In genomic region chr5:139668924-139669680, GRCh38 we compare ENCODE assay signal across 8 cellular contexts. TPM values are rescaled to one million over a fixed set of nuclear protein-coding genes. Genes with fewer than 3 reads are reported as not detected.
A peak's percentile ranks its signal among the peaks of the same experiment; 100 is the strongest.
DNase-seq lines count a peak whose midpoint lies in the region; ATAC-seq, FAIRE-seq and TF ChIP-seq lines count a peak whose summit lies in the region.

No MANE protein-coding gene starts in this region.

- intact Hi-C loops in activated CD8-positive, alpha-beta T cell treated with anti-CD3 and anti-CD28 coated beads for 36 hours (cut with micrococcal nuclease): no loop called here
- intact Hi-C loops in kidney (cut with DNase I) (no loop called here), testis (cut with DNase I; ENCODE audit: low total_unique reads) (no loop called here)

- peak overlapping the region; percentile 13 to 72 for H3K9ac ChIP-seq in kidney (ENCODE audit: low read length in 2 of 2)

- no peak for TF ChIP-seq CTCF in activated CD8-positive, alpha-beta T cell treated with anti-CD3 and anti-CD28 coated beads for 36 hours (IDR thresholded peaks at IDR 0.05)
- no peak for TF ChIP-seq CTCF in kidney (IDR thresholded peaks at IDR 0.05; ENCODE audit: borderline replicate concordance, extremely low read depth, insufficient read depth)
- no peak for TF ChIP-seq CTCF in testis (IDR thresholded peaks at IDR 0.05)

- no peaks in the 10 kb centered on the region for H3K9me3 ChIP-seq in kidney (ENCODE audit: control insufficient read depth in 1 of 2, low read length in 2 of 2)
- H3K9me3 ChIP-seq in testis: no peaks in the 10 kb centered on the region

- H3K36me3 ChIP-seq in kidney (ENCODE audit: control insufficient read depth in 1 of 2, insufficient read depth in 2 of 2, low read length in 2 of 2) (peaks cover 2 to 5% of the 10 kb centered on the region in 2 donors), testis (ENCODE audit: low read depth, missing control alignments) (no peaks in the 10 kb centered on the region)

- H3K27me3 ChIP-seq in testis: no peaks in the 10 kb centered on the region

- POLR2A ChIA-PET in activated CD8-positive, alpha-beta T cell treated with anti-CD3 and anti-CD28 coated beads for 36 hours (lab: Charles Lee): interaction anchor here (0.6 to 2.9 kb wide), 9 partner anchors 11 to 1651 kb away, joined by 3 to 13 read pairs (median 3); partner anchors contain the start of gene TAF7

- H3K36me3 Mint-ChIP-seq in T-helper 1 cell treated with Interleukin-12 subunit alpha and Interleukin-12 subunit beta and Interleukin-4 antibody, amounts not matched to agents 30 μg/mL and 1 μg/mL, for 36 hours (ENCODE audit: low read depth): no peaks in the 10 kb centered on the region
- H3K36me3 Mint-ChIP-seq in activated CD8-positive, alpha-beta T cell treated with anti-CD3 and anti-CD28 coated beads for 36 hours (ENCODE audit: low read depth): no peaks in the 10 kb centered on the region

- H3K4me3 Mint-ChIP-seq in T-helper 1 cell treated with Interleukin-12 subunit alpha and Interleukin-12 subunit beta and Interleukin-4 antibody, amounts not matched to agents 30 μg/mL and 1 μg/mL, for 36 hours: peak overlapping the region; percentile 33
- H3K4me3 Mint-ChIP-seq in activated CD8-positive, alpha-beta T cell treated with anti-CD3 and anti-CD28 coated beads for 36 hours: peak overlapping the region; percentile 79

- peaks cover 7% of the 10 kb centered on the region for H3K27me3 Mint-ChIP-seq in T-helper 1 cell treated with Interleukin-12 subunit alpha and Interleukin-12 subunit beta and Interleukin-4 antibody, amounts not matched to agents 30 μg/mL and 1 μg/mL, for 36 hours (ENCODE audit: low read depth)
- H3K27me3 Mint-ChIP-seq in activated CD8-positive, alpha-beta T cell treated with anti-CD3 and anti-CD28 coated beads for 36 hours: no peaks in the 10 kb centered on the region

- H3K9me3 Mint-ChIP-seq in T-helper 1 cell treated with Interleukin-12 subunit alpha and Interleukin-12 subunit beta and Interleukin-4 antibody, amounts not matched to agents 30 μg/mL and 1 μg/mL, for 36 hours: no peaks in the 10 kb centered on the region
- no peaks in the 10 kb centered on the region for H3K9me3 Mint-ChIP-seq in activated CD8-positive, alpha-beta T cell treated with anti-CD3 and anti-CD28 coated beads for 36 hours

- no peak for DNase-seq in T-helper 1 cell
- DNase-seq in activated CD8-positive, alpha-beta T cell treated with anti-CD3 and anti-CD28 coated beads for 36 hours: no peak
- DNase-seq in kidney: no peak
- no peak for DNase-seq in testis
- no peak for DNase-seq in mucosa of gallbladder (ENCODE audit: low spot score)
- no peak for DNase-seq in NCI-H2171 (lab: John Stamatoyannopoulos, UW)

- H3K4me1 ChIP-seq in kidney (ENCODE audit: control insufficient read depth in 1 of 2, insufficient read depth in 1 of 2, low read depth in 1 of 2, low read length in 2 of 2) (peaks cover 75 to 84% of the 10 kb centered on the region in 2 donors), testis (peaks cover 65% of the 10 kb centered on the region)

- peak overlapping the region in 1 of 2 donors; percentile 49 for H3K4me3 ChIP-seq in kidney (ENCODE audit: low read length in 2 of 2)
- H3K4me3 ChIP-seq in testis: no peak overlapping the region

- no peak overlapping the region for H3K27ac Mint-ChIP-seq in T-helper 1 cell treated with Interleukin-12 subunit alpha and Interleukin-12 subunit beta and Interleukin-4 antibody, amounts not matched to agents 30 μg/mL and 1 μg/mL, for 36 hours
- peak overlapping the region; percentile 79 for H3K27ac Mint-ChIP-seq in activated CD8-positive, alpha-beta T cell treated with anti-CD3 and anti-CD28 coated beads for 36 hours

- no peak for ATAC-seq in activated CD8-positive, alpha-beta T cell treated with anti-CD3 and anti-CD28 coated beads for 36 hours
- ATAC-seq in GM18502 (IDR thresholded peaks at IDR 0.05; ENCODE audit: poor library complexity, unreplicated experiment): no peak

- 49 to 56% methylated on average over 11 to 18 of the region's 18 CpGs for WGBS in testis, 2 donors

- no peak for TF ChIP-seq POLR2A in testis (IDR thresholded peaks at IDR 0.05)

- no peak for FAIRE-seq in kidney (lab: Jason Lieb, UNC)

- peaks cover 26% of the 10 kb centered on the region for H3K4me1 Mint-ChIP-seq in T-helper 1 cell treated with Interleukin-12 subunit alpha and Interleukin-12 subunit beta and Interleukin-4 antibody, amounts not matched to agents 30 μg/mL and 1 μg/mL, for 36 hours (ENCODE audit: low read depth)
- peaks cover 54% of the 10 kb centered on the region for H3K4me1 Mint-ChIP-seq in activated CD8-positive, alpha-beta T cell treated with anti-CD3 and anti-CD28 coated beads for 36 hours (ENCODE audit: low read depth)

- peak overlapping the region; percentile 93 for H3K27ac ChIP-seq in kidney (ENCODE audit: low read depth in 2 of 2, low read length in 2 of 2)
- peak overlapping the region; percentile 82 to 94 for H3K27ac ChIP-seq in testis

- CTCF ChIA-PET in activated CD8-positive, alpha-beta T cell treated with anti-CD3 and anti-CD28 coated beads for 36 hours (lab: Charles Lee): interaction anchor here (0.8 to 5.5 kb wide), 7 partner anchors 10 to 118 kb away, joined by 3 to 65 read pairs (median 5); no protein-coding TSS in a partner anchor

RNA-seq across cellular contexts. Expression of gene CXXC5, which starts 21.0 kb away (rescaled TPM):
- total RNA-seq in activated CD8-positive, alpha-beta T cell treated with anti-CD3 and anti-CD28 coated beads for 36 hours: 1 to 10 TPM; 3.5 to 4.3 TPM
- 122 TPM for total RNA-seq in kidney
- polyA plus RNA-seq in kidney (ENCODE audit: insufficient read depth, low read depth, low replicate concordance): 116 TPM
- 10 to 100 TPM; 71.1 to 78.3 TPM for total RNA-seq in testis
- 94.7 TPM for polyA plus RNA-seq in testis (ENCODE audit: insufficient read depth, low read depth, low replicate concordance)
- 71.7 TPM for total RNA-seq in mucosa of gallbladder

Comparison
In these comparisons a context has a peak if more than half of its experiments do, and no peak if none do; other contexts are left out.
1. RNA of gene CXXC5, which starts 21.0 kb away (total RNA-seq): 122 TPM in kidney (single experiment), 71.1 to 78.3 TPM in testis and 71.7 TPM in mucosa of gallbladder (single experiment); 3.5 to 4.3 TPM in activated CD8-positive, alpha-beta T cell treated with anti-CD3 and anti-CD28 coated beads for 36 hours; every median in the first group is over 10 times any median in the second.